22 cellular contexts compared by ENCODE assay signal in the genomic region with DNA sequence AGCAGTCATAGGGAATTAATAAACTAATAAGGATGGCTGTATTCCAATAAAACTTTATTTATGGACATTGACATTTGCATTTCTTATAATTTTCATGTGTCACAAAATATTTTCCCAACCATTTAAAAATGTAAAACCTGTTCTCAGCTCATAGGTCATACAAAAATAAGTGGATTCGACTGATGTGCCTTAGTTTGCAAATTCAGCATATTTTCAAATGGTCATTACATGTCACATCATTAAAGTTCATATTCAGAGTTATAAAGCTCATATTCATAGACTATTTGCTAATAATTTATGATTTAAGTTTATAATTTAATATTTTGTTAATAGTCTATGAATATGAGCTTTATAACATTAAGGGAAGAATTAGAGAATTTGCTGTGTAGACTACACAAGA.
"Had no signal": no experiment of that assay in that cellular context is flagged by ENCODE, and none has a peak within 500 bp of the region (broad histone marks: within the 10 kb centered on the region; RNA-seq: fewer than 3 reads in every experiment).

No MANE protein-coding gene starts in this region.

- H3K4me1 ChIP-seq: esophagus muscularis mucosa, foreskin keratinocyte, gastrocnemius medialis, left lung, lower lobe of right lung had no signal

- H3K36me3 ChIP-seq: esophagus muscularis mucosa, gastrocnemius medialis, heart right ventricle, left lung, lower lobe of right lung had no signal

- FAIRE-seq: colon, endothelial cell of umbilical vein, islet of Langerhans had no signal

- DNase-seq: dermis blood vessel endothelial cell; dorsolateral prefrontal cortex; effector CD4-positive, alpha-beta T cell; effector memory CD4-positive, alpha-beta T cell; foreskin keratinocyte; gastrocnemius medialis; glutamatergic neuron; head of caudate nucleus; heart right ventricle; hippocampal formation; left cardiac atrium; left lung; left ventricle myocardium superior; lower lobe of right lung; mesenchymal stem cell; mucosa of descending colon; naive B cell had no signal

- H3K9me3 ChIP-seq: esophagus muscularis mucosa, gastrocnemius medialis, heart right ventricle, left lung, lower lobe of right lung, mucosa of descending colon had no signal

- ATAC-seq: foreskin keratinocyte, gastrocnemius medialis, heart right ventricle, left cardiac atrium, left lung, left ventricle myocardium superior, lower lobe of right lung, mucosa of descending colon had no signal

- H3K4me3 ChIP-seq: coronary artery, dorsolateral prefrontal cortex, esophagus muscularis mucosa, gastrocnemius medialis, heart right ventricle, left lung, lower lobe of right lung, mucosa of descending colon had no signal

- H3K27me3 ChIP-seq: dorsolateral prefrontal cortex, esophagus muscularis mucosa, foreskin keratinocyte, gastrocnemius medialis, heart right ventricle, left lung had no signal

- H3K27ac ChIP-seq: coronary artery, esophagus muscularis mucosa, foreskin keratinocyte, gastrocnemius medialis, heart right ventricle, left lung, lower lobe of right lung had no signal
